In the genomic region with DNA sequence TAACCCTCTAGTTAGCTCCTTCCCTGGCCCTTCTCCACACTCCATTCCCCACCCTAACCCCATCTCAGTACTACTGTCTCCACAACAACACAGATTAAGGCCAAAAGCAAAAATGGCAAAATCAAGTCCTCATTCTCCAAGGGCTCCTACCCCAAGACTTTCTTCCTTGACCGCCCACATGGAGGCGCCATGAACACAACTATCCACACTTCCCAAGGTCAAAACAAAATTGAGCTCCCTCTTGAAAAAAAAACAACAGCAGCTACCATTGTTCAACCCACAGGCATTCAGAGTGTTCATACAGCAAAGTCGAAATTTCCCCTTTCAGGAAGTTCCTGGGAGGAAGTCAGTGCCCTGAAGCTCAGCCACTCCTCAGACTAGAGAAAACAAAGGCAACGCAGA, we compare ENCODE assay signal across 8 cellular contexts. TPM values are rescaled to one million over a fixed set of nuclear protein-coding genes. Genes with fewer than 3 reads are reported as not detected.
DNase-seq lines count a peak whose midpoint lies in the region; ATAC-seq and TF ChIP-seq lines count a peak whose summit lies in the region.

No MANE protein-coding gene starts in this region.

- H3K9me3 ChIP-seq in AG04450 (ENCODE audit: control insufficient read depth, insufficient read depth, low read length): no peaks in the 10 kb centered on the region
- H3K9me3 ChIP-seq in GM23248 (ENCODE audit: low read depth): no peaks in the 10 kb centered on the region
- H3K9me3 ChIP-seq in SJCRH30 (replicated peaks): no peaks in the 10 kb centered on the region

- peaks cover 88% of the 10 kb centered on the region for H3K79me2 ChIP-seq in GM23248 (ENCODE audit: insufficient read depth)

- intact Hi-C loops in left cardiac atrium (cut with DNase I): loop anchor here in 1 of 2 donors (5.0 kb wide), 1 partner anchor 60 kb away; no protein-coding TSS in a partner anchor

- H3K4me1 ChIP-seq in GM23248 (ENCODE audit: insufficient read depth) (peaks cover 39% of the 10 kb centered on the region), SJCRH30 (no peaks in the 10 kb centered on the region)

- DNase-seq in AG04450 (ENCODE audit: low read depth, low spot score) (no peak), GM23248 (peak; percentile 79), SJCRH30 (peak; percentile 15 to 46), amniotic epithelial cell (ENCODE audit: low read depth) (peak; percentile 75), left cardiac atrium (peak; percentile 74), putamen (ENCODE audit: low spot score) (peak; percentile 88), GOT3 (lab: John Stamatoyannopoulos, UW) (no peak)

- POLR2A ChIA-PET in AG04450 (lab: Yijun Ruan, JAX): interaction anchor here (0.6 kb wide), 1 partner anchor 145 kb away, joined by 3 read pairs; no protein-coding TSS in a partner anchor

- no peaks in the 10 kb centered on the region for H3K9me2 ChIP-seq in GM23248 (ENCODE audit: insufficient read depth)

- H3K4me2 ChIP-seq in GM23248 (ENCODE audit: unreplicated experiment): peak overlapping the region; percentile 46

- peaks cover 38% of the 10 kb centered on the region for H3F3A ChIP-seq in GM23248 (ENCODE audit: insufficient read depth)

- no peaks in the 10 kb centered on the region for H3K27me3 ChIP-seq in AG04450 (ENCODE audit: control insufficient read depth, insufficient read depth, low read length)
- no peaks in the 10 kb centered on the region for H3K27me3 ChIP-seq in GM23248 (replicated peaks; ENCODE audit: insufficient read depth)
- H3K27me3 ChIP-seq in SJCRH30: no peaks in the 10 kb centered on the region

- in situ Hi-C loops in GM23248 (cut with MboI): no loop called here

- CTCF ChIA-PET in AG04450 (lab: Charles Lee): interaction anchor here (0.5 to 4.4 kb wide), 36 partner anchors 9 to 693 kb away, joined by 3 to 45 read pairs (median 4); no protein-coding TSS in a partner anchor

- H3K9ac ChIP-seq in GM23248: no peak overlapping the region

- peak; percentile 75 to 84 for ATAC-seq in left cardiac atrium
- ATAC-seq in GM19328 (IDR thresholded peaks at IDR 0.05; ENCODE audit: unreplicated experiment): no peak

- H4K20me1 ChIP-seq in GM23248 (ENCODE audit: insufficient read depth): peaks cover 10% of the 10 kb centered on the region; the same call in 1 of the 2 replicates

- H3K27ac ChIP-seq in AG04450 (ENCODE audit: low read depth, low read length): no peak overlapping the region
- peak overlapping the region; percentile 43; the same call in 1 of the 2 replicates for H3K27ac ChIP-seq in GM23248
- H3K27ac ChIP-seq in SJCRH30: no peak overlapping the region

- H3K36me3 ChIP-seq in GM23248 (ENCODE audit: low read depth): no peaks in the 10 kb centered on the region
- H3K36me3 ChIP-seq in SJCRH30: no peaks in the 10 kb centered on the region

- H2AFZ ChIP-seq in GM23248: no peak overlapping the region

- no peak overlapping the region for H3K4me3 ChIP-seq in AG04450 (ENCODE audit: low read depth, low read length)
- H3K4me3 ChIP-seq in GM23248: no peak overlapping the region
- no peak overlapping the region for H3K4me3 ChIP-seq in SJCRH30

- WGBS in GM23248 (ENCODE audit: low coverage in 1 of 2, low lambda C conversion rate in 2 of 2, missing lambda C conversion rate in 2 of 2), 2 experiments: 50 to 52% methylated on average over 4 of the region's 4 CpGs

- peak; percentile 51 for TF ChIP-seq CTCF in AG04450 (IDR thresholded peaks at IDR 0.05; ENCODE audit: low read depth, low read length)

RNA-seq across cellular contexts. Expression of a gene that starts 54.4 kb away (rescaled TPM):
- polyA plus RNA-seq in AG04450 (2011; rRNA removed): 56.1 and 71.4 TPM in 2 replicates
- polyA minus RNA-seq in AG04450 (2011; rRNA and poly(A)+ RNA removed): 63.2 and 87.1 TPM in 2 replicates
- total RNA-seq in GM23248 (2014; rRNA removed; shearing (Covaris generic)): 32.7 and 41.0 TPM in 2 replicates
- polyA plus RNA-seq in GM23248 (2016; fragmentation: Nextera tagmentation; extraction: Ambion mirVana): 11.1 and 11.5 TPM in 2 replicates
- total RNA-seq in SJCRH30 (2014; rRNA removed; shearing (Covaris generic)): 25.6 and 28.8 TPM in 2 replicates
- 10 to 100 TPM; 20.9 to 27.8 TPM for total RNA-seq in left cardiac atrium

Comparison
In these comparisons a context has a peak if more than half of its experiments do, and no peak if none do; other contexts are left out.
1. DNase-seq: peak in GM23248 (single experiment), SJCRH30 (2 of 2), amniotic epithelial cell (single experiment), left cardiac atrium (single experiment) and putamen (single experiment); none in AG04450 (single experiment) and GOT3 (single experiment).